In genomic region chr19:45629704-45630103, GRCh38 we compare ENCODE assay signal across 22 cellular contexts. TPM values are rescaled to one million over a fixed set of nuclear protein-coding genes. Genes with fewer than 3 reads are reported as not detected.
A peak's percentile ranks its signal among the peaks of the same experiment; 100 is the strongest.
DNase-seq lines count a peak whose midpoint lies in the region; ATAC-seq and TF ChIP-seq lines count a peak whose summit lies in the region.
"Had no signal": no experiment of that assay in that cellular context is flagged by ENCODE, and none has a peak within 500 bp of the region (broad histone marks: within the 10 kb centered on the region; RNA-seq: fewer than 3 reads in every experiment).

No MANE protein-coding gene starts in this region.

- H3K9me3 Mint-ChIP-seq in activated T-cell treated with anti-CD3 and anti-CD28 coated beads, Interleukin-2, amount 50 U/mL, for 24 hours, result no peaks in the 10 kb centered on the region
- H3K9me3 Mint-ChIP-seq in activated T-helper 2 cell treated with anti-CD3 and anti-CD28 coated beads, Interferon-gamma antibody, Interleukin-2, Interleukin-4, amounts not matched to agents 10 μg/mL and 5 μg/mL and 100 μg/mL, durations not matched to agents 14 hours and 24 hours and 36 hours, result no peaks in the 10 kb centered on the region
- no peaks in the 10 kb centered on the region for H3K9me3 Mint-ChIP-seq in osteocyte (ENCODE audit: unreplicated experiment)
- H3K9me3 Mint-ChIP-seq: CD4-positive, alpha-beta memory T cell had no signal

- H3K4me3 ChIP-seq in HEK293 (ENCODE audit: low read depth, low read length), result no peak overlapping the region
- H3K4me3 ChIP-seq: K562, thyroid gland had no signal

- CTCF ChIA-PET in HEK293 (lab: Yijun Ruan, JAX), result interaction anchor here (0.7 kb wide), 1 partner anchor 19 kb away, joined by 3 read pairs; no protein-coding TSS in a partner anchor

- peaks cover 13% of the 10 kb centered on the region for H3K4me1 ChIP-seq in HEK293 (ENCODE audit: control insufficient read depth, insufficient read depth, low read length)

- no peak for ATAC-seq in HG02588 (IDR thresholded peaks at IDR 0.05; ENCODE audit: unreplicated experiment)
- ATAC-seq: K562, left cardiac atrium had no signal

- TF ChIP-seq CTCF in HEK293 (tag by site-specific recombination; IDR thresholded peaks at IDR 0.05), result no peak
- TF ChIP-seq CTCF in osteocyte (IDR thresholded peaks at IDR 0.05), result no peak

- H3K36me3 ChIP-seq in HEK293 (ENCODE audit: control insufficient read depth in 2 of 2, insufficient read depth in 1 of 2, low read length in 2 of 2), result peaks cover 19 to 32% of the 10 kb centered on the region in 2 experiments; a peak in 2 of 3 replicates

- intact Hi-C loops in activated T-helper 2 cell treated with anti-CD3 and anti-CD28 coated beads, Interferon-gamma antibody, Interleukin-2, Interleukin-4, amounts not matched to agents 10 μg/mL and 5 μg/mL and 100 μg/mL, durations not matched to agents 14 hours and 24 hours and 36 hours (cut with micrococcal nuclease), result loop anchor here (1.0 kb wide), 1 partner anchor 12 kb away; no protein-coding TSS in a partner anchor

- POLR2A ChIA-PET in HEK293 (lab: Yijun Ruan, JAX), result no interaction called here

- peaks cover 23% of the 10 kb centered on the region for H3K4me1 Mint-ChIP-seq in activated T-cell treated with anti-CD3 and anti-CD28 coated beads, Interleukin-2, amount 50 U/mL, for 24 hours (ENCODE audit: low read depth)
- H3K4me1 Mint-ChIP-seq in activated T-helper 2 cell treated with anti-CD3 and anti-CD28 coated beads, Interferon-gamma antibody, Interleukin-2, Interleukin-4, amounts not matched to agents 10 μg/mL and 5 μg/mL and 100 μg/mL, durations not matched to agents 14 hours and 24 hours and 36 hours (ENCODE audit: low read depth), result peaks cover 14% of the 10 kb centered on the region
- peaks cover 12% of the 10 kb centered on the region for H3K4me1 Mint-ChIP-seq in osteocyte (ENCODE audit: unreplicated experiment)

- H3K9me3 ChIP-seq in HEK293 (ENCODE audit: control insufficient read depth, insufficient read depth, low read depth, low read length), result no peaks in the 10 kb centered on the region
- H3K9me3 ChIP-seq: thyroid gland had no signal

- no peaks in the 10 kb centered on the region for H3K27me3 Mint-ChIP-seq in activated T-cell treated with anti-CD3 and anti-CD28 coated beads, Interleukin-2, amount 50 U/mL, for 24 hours
- H3K27me3 Mint-ChIP-seq in activated T-helper 2 cell treated with anti-CD3 and anti-CD28 coated beads, Interferon-gamma antibody, Interleukin-2, Interleukin-4, amounts not matched to agents 10 μg/mL and 5 μg/mL and 100 μg/mL, durations not matched to agents 14 hours and 24 hours and 36 hours (ENCODE audit: low read depth), result no peaks in the 10 kb centered on the region
- no peaks in the 10 kb centered on the region for H3K27me3 Mint-ChIP-seq in osteocyte (ENCODE audit: unreplicated experiment)
- H3K27me3 Mint-ChIP-seq: CD4-positive, alpha-beta memory T cell had no signal

- peak overlapping the region; percentile 71 for H3K27ac Mint-ChIP-seq in activated T-cell treated with anti-CD3 and anti-CD28 coated beads, Interleukin-2, amount 50 U/mL, for 24 hours
- peak overlapping the region; percentile 62 for H3K27ac Mint-ChIP-seq in activated T-helper 2 cell treated with anti-CD3 and anti-CD28 coated beads, Interferon-gamma antibody, Interleukin-2, Interleukin-4, amounts not matched to agents 10 μg/mL and 5 μg/mL and 100 μg/mL, durations not matched to agents 14 hours and 24 hours and 36 hours
- H3K27ac Mint-ChIP-seq in osteocyte (ENCODE audit: unreplicated experiment), result peak overlapping the region; percentile 18
- H3K27ac Mint-ChIP-seq: CD4-positive, alpha-beta memory T cell had no signal

- H3K4me3 Mint-ChIP-seq in activated T-cell treated with anti-CD3 and anti-CD28 coated beads, Interleukin-2, amount 50 U/mL, for 24 hours, result no peak overlapping the region
- H3K4me3 Mint-ChIP-seq in activated T-helper 2 cell treated with anti-CD3 and anti-CD28 coated beads, Interferon-gamma antibody, Interleukin-2, Interleukin-4, amounts not matched to agents 10 μg/mL and 5 μg/mL and 100 μg/mL, durations not matched to agents 14 hours and 24 hours and 36 hours (ENCODE audit: low read depth), result no peak overlapping the region
- H3K4me3 Mint-ChIP-seq in osteocyte (ENCODE audit: unreplicated experiment), result no peak overlapping the region
- H3K4me3 Mint-ChIP-seq: CD4-positive, alpha-beta memory T cell had no signal

- no peak overlapping the region for H3K27ac ChIP-seq in HEK293 (ENCODE audit: extremely low read depth, low read depth, low read length)
- H3K27ac ChIP-seq: HL-60, thyroid gland had no signal

- H3K36me3 Mint-ChIP-seq in activated T-cell treated with anti-CD3 and anti-CD28 coated beads, Interleukin-2, amount 50 U/mL, for 24 hours (ENCODE audit: low read depth), result peaks cover 80% of the 10 kb centered on the region
- peaks cover 58% of the 10 kb centered on the region for H3K36me3 Mint-ChIP-seq in activated T-helper 2 cell treated with anti-CD3 and anti-CD28 coated beads, Interferon-gamma antibody, Interleukin-2, Interleukin-4, amounts not matched to agents 10 μg/mL and 5 μg/mL and 100 μg/mL, durations not matched to agents 14 hours and 24 hours and 36 hours (ENCODE audit: low read depth)
- H3K36me3 Mint-ChIP-seq in osteocyte (ENCODE audit: unreplicated experiment), result peaks cover 17% of the 10 kb centered on the region

- DNase-seq in activated T-cell treated with anti-CD3 and anti-CD28 coated beads, Interleukin-2, amount 50 U/mL, for 24 hours, result no peak
- DNase-seq in activated T-cell treated with anti-CD3 and anti-CD28 coated beads for 4 hours (no peak), osteocyte (ENCODE audit: extremely low spot score, unreplicated experiment) (no peak), SK-N-DZ (ENCODE audit: low spot score) (no peak), iPS-NIHi7 (ENCODE audit: extremely low spot score) (no peak)
- DNase-seq in activated T-helper 2 cell treated with anti-CD3 and anti-CD28 coated beads, Interferon-gamma antibody, Interleukin-2, Interleukin-4, amounts not matched to agents 10 μg/mL and 5 μg/mL and 100 μg/mL, durations not matched to agents 14 hours and 24 hours and 36 hours (ENCODE audit: low spot score), result no peak
- DNase-seq: activated CD4-positive, CD25-positive, alpha-beta regulatory T cell treated with anti-CD3 and anti-CD28 coated beads, Interleukin-2, amount 50 U/mL, for 72 hours; CD4-positive, alpha-beta memory T cell; left cardiac atrium; NCI-H1092; NCI-H526; retina; stimulated activated CD4-positive, alpha-beta T cell treated with anti-CD3 and anti-CD28 coated beads, Interleukin-12 subunit alpha, Interleukin-12 subunit beta, amount 100 ng/mL, for 4 hours; thyroid gland had no signal

TF ChIP-seq in HEK293, 187 proteins besides CTCF, POLR2A, EP300 and RAD21 (continues in another document):
- TF ChIP-seq PRDM10 (tag by site-specific recombination; IDR thresholded peaks at IDR 0.05) (0 out of 2 replicates have a peak, but pooled peaks have one; percentile 5), ZNF600 (tag by site-specific recombination; IDR thresholded peaks at IDR 0.05) (no peak), ZNF132 (tag by site-specific recombination; IDR thresholded peaks at IDR 0.05; ENCODE audit: borderline replicate concordance) (no peak)

RNA-seq across cellular contexts. Expression of gene EML2, which starts 9.5 kb away (rescaled TPM):
- total RNA-seq in activated T-helper 2 cell treated with anti-CD3 and anti-CD28 coated beads, Interferon-gamma antibody, Interleukin-2, Interleukin-4, amounts not matched to agents 10 μg/mL and 5 μg/mL and 100 μg/mL, durations not matched to agents 14 hours and 24 hours and 36 hours, result 180 and 207 TPM in 2 replicates
- 27.1 and 28.6 TPM in 2 replicates for total RNA-seq in osteocyte
- 13.8 and 15.8 TPM in 2 replicates for polyA plus RNA-seq in SK-N-DZ (2014; cell fraction: cytosol; rRNA removed)
- polyA plus RNA-seq in SK-N-DZ (2014; cell fraction: nucleus; rRNA removed), result 74.0 and 82.6 TPM in 2 replicates

RNA-seq across cellular contexts. Expression of gene GPR4, which starts 27.7 kb away (rescaled TPM):
- not detected in 2 replicates for total RNA-seq in activated T-helper 2 cell treated with anti-CD3 and anti-CD28 coated beads, Interferon-gamma antibody, Interleukin-2, Interleukin-4, amounts not matched to agents 10 μg/mL and 5 μg/mL and 100 μg/mL, durations not matched to agents 14 hours and 24 hours and 36 hours
- total RNA-seq in osteocyte, result not detected in 2 replicates
- polyA plus RNA-seq in SK-N-DZ (2014; cell fraction: cytosol; rRNA removed), result 1.3 and 1.7 TPM in 2 replicates
- 0.62 and 1.2 TPM in 2 replicates for polyA plus RNA-seq in SK-N-DZ (2014; cell fraction: nucleus; rRNA removed)
- total RNA-seq: bronchial epithelial cell; CD4-positive, alpha-beta memory T cell; epithelial cell of proximal tubule; H4; SK-MEL-5 had no signal
- polyA plus RNA-seq: CD4-positive, alpha-beta memory T cell had no signal

RNA-seq across cellular contexts. Expression of gene GIPR, which starts 38.3 kb away (rescaled TPM):
- 9.3 and 9.5 TPM in 2 replicates for total RNA-seq in activated T-helper 2 cell treated with anti-CD3 and anti-CD28 coated beads, Interferon-gamma antibody, Interleukin-2, Interleukin-4, amounts not matched to agents 10 μg/mL and 5 μg/mL and 100 μg/mL, durations not matched to agents 14 hours and 24 hours and 36 hours
- total RNA-seq in osteocyte, result 0.81 and 1.3 TPM in 2 replicates
- polyA plus RNA-seq in SK-N-DZ (2014; cell fraction: cytosol; rRNA removed), result 0.53 and 2.0 TPM in 2 replicates
- polyA plus RNA-seq in SK-N-DZ (2014; cell fraction: nucleus; rRNA removed), result 4.6 and 14.6 TPM in 2 replicates
- total RNA-seq: H4 had no signal

RNA-seq across cellular contexts. Expression of gene OPA3, which starts 45.1 kb away (rescaled TPM):
- 15.2 and 15.9 TPM in 2 replicates for total RNA-seq in activated T-helper 2 cell treated with anti-CD3 and anti-CD28 coated beads, Interferon-gamma antibody, Interleukin-2, Interleukin-4, amounts not matched to agents 10 μg/mL and 5 μg/mL and 100 μg/mL, durations not matched to agents 14 hours and 24 hours and 36 hours
- 16.8 and 18.0 TPM in 2 replicates for total RNA-seq in osteocyte
- polyA plus RNA-seq in SK-N-DZ (2014; cell fraction: cytosol; rRNA removed), result 5.4 and 8.4 TPM in 2 replicates
- 1.9 and 4.6 TPM in 2 replicates for polyA plus RNA-seq in SK-N-DZ (2014; cell fraction: nucleus; rRNA removed)

Comparison
In these comparisons a context has a peak if more than half of its experiments do, and no peak if none do; other contexts are left out.
1. H3K27ac Mint-ChIP-seq: peak in every context shown above with its lines; median percentile 71 in activated T-cell treated with anti-CD3 and anti-CD28 coated beads, Interleukin-2, amount 50 U/mL, for 24 hours; 62 in activated T-helper 2 cell treated with anti-CD3 and anti-CD28 coated beads, Interferon-gamma antibody, Interleukin-2, Interleukin-4, amounts not matched to agents 10 μg/mL and 5 μg/mL and 100 μg/mL, durations not matched to agents 14 hours and 24 hours and 36 hours; 18 in osteocyte.